Comparison of ENCODE assay signal across 9 cellular contexts in genomic region chr7:139727151-139727705, GRCh38. TPM values are rescaled to one million over a fixed set of nuclear protein-coding genes. Genes with fewer than 3 reads are reported as not detected.
DNase-seq lines count a peak whose midpoint lies in the region; ATAC-seq, FAIRE-seq and TF ChIP-seq lines count a peak whose summit lies in the region.
"Had no signal": no experiment of that assay in that cellular context is flagged by ENCODE, and none has a peak within 500 bp of the region (broad histone marks: within the 10 kb centered on the region; RNA-seq: fewer than 3 reads in every experiment).

No MANE protein-coding gene starts in this region.

- dilution Hi-C loops in endothelial cell of umbilical vein (cut with MboI; ENCODE audit: extremely low pct_ligation_motif_present, low sequenced_read_pairs): no loop called here

- no peak for FAIRE-seq in endothelial cell of umbilical vein (lab: Jason Lieb, UNC)

- TF ChIP-seq POLR2A in endothelial cell of umbilical vein (IDR thresholded peaks at IDR 0.05; ENCODE audit: low read depth, low read length) (no peak), erythroblast (IDR thresholded peaks at IDR 0.05; ENCODE audit: low read length) (no peak)

- DNase-seq in EH (ENCODE audit: low read depth) (peak; percentile 64), NCI-H1930 (lab: John Stamatoyannopoulos, UW) (peak; percentile 21 to 57), endothelial cell of umbilical vein (ENCODE audit: low read depth, low spot score) (no peak), psoas muscle (no peak), hepatic stellate cell (ENCODE audit: low spot score) (no peak), 8988T (no peak), erythroblast (lab: John Stamatoyannopoulos, UW) (no peak)
- DNase-seq: NK-92 treated with Interleukin-12 subunit alpha and Interleukin-12 subunit beta, amount 100 ng/mL, for 24 hours; stimulated activated CD4-positive, alpha-beta T cell treated with anti-CD3 and anti-CD28 coated beads, Interleukin-15, amount 100 ng/mL, for 24 hours had no signal

- peaks cover 85% of the 10 kb centered on the region for H3K79me2 ChIP-seq in endothelial cell of umbilical vein (ENCODE audit: control insufficient read depth, insufficient read depth, low read length)

- POLR2A ChIA-PET in endothelial cell of umbilical vein (lab: Charles Lee): interaction anchor here (0.6 kb wide), 1 partner anchor 63 kb away, joined by 4 read pairs; no protein-coding TSS in a partner anchor

- ATAC-seq in psoas muscle: no peak

- no peaks in the 10 kb centered on the region for H3K36me3 ChIP-seq in endothelial cell of umbilical vein (ENCODE audit: control insufficient read depth in 2 of 2, extremely low read depth in 1 of 2, insufficient read depth in 2 of 2, low read length in 2 of 2)
- H3K36me3 ChIP-seq in psoas muscle (ENCODE audit: insufficient read depth in 1 of 2, low read depth in 1 of 2): no peaks in the 10 kb centered on the region

- H3K27me3 ChIP-seq in endothelial cell of umbilical vein (ENCODE audit: control insufficient read depth in 2 of 2, insufficient read depth in 2 of 2, low read length in 2 of 2): no peaks in the 10 kb centered on the region
- H3K27me3 ChIP-seq in psoas muscle (ENCODE audit: insufficient read depth in 3 of 3, low read length in 2 of 3): no peaks in the 10 kb centered on the region

- no peak overlapping the region for H3K27ac ChIP-seq in endothelial cell of umbilical vein (ENCODE audit: insufficient read depth, low read depth, low read length)
- H3K27ac ChIP-seq in psoas muscle: peak overlapping the region; percentile 19

- intact Hi-C loops in endothelial cell of umbilical vein (cut with micrococcal nuclease): no loop called here
- intact Hi-C loops in psoas muscle (cut with DNase I): no loop called here

- H3K9me3 ChIP-seq in endothelial cell of umbilical vein (replicated peaks; ENCODE audit: control insufficient read depth, insufficient read depth, low read length) (no peaks in the 10 kb centered on the region), psoas muscle (no peaks in the 10 kb centered on the region)

- no peak overlapping the region for H3K9ac ChIP-seq in endothelial cell of umbilical vein (replicated peaks; ENCODE audit: extremely low read depth, insufficient read depth, low read length)

- no TSS peak for BruUV-seq in endothelial cell of umbilical vein (replicated peaks; lab: Mats Ljungman, UMichigan)

- H2AFZ ChIP-seq in endothelial cell of umbilical vein (ENCODE audit: low read depth, low read length): no peak overlapping the region

- H3K4me3 ChIP-seq in endothelial cell of umbilical vein (replicated peaks in 1 of 3; ENCODE audit: insufficient read depth in 1 of 3, low read depth in 1 of 3, low read length in 3 of 3): no peak overlapping the region
- H3K4me3 ChIP-seq in psoas muscle: no peak overlapping the region

- H3K4me2 ChIP-seq in endothelial cell of umbilical vein (ENCODE audit: insufficient read depth, low read length): peak overlapping the region; percentile 19

- H4K20me1 ChIP-seq in endothelial cell of umbilical vein (replicated peaks; ENCODE audit: control insufficient read depth, extremely low read depth, insufficient read depth, low read length): no peaks in the 10 kb centered on the region

- H3K9me1 ChIP-seq in endothelial cell of umbilical vein (replicated peaks; ENCODE audit: control insufficient read depth, extremely low read depth, insufficient read depth, low read length): no peaks in the 10 kb centered on the region

- WGBS in psoas muscle, 3 donors: 51 to 55% (median 53%) methylated on average over 3 of the region's 3 CpGs

- peaks cover 39% of the 10 kb centered on the region for H3K4me1 ChIP-seq in endothelial cell of umbilical vein (ENCODE audit: control insufficient read depth, extremely low read depth, insufficient read depth, low read length)
- peaks cover 63% of the 10 kb centered on the region for H3K4me1 ChIP-seq in psoas muscle

- CTCF ChIA-PET in endothelial cell of umbilical vein (lab: Charles Lee): interaction anchor here (0.6 to 1.8 kb wide), 4 partner anchors 80 to 716 kb away, joined by 3 to 5 read pairs (median 3); no protein-coding TSS in a partner anchor

- TF ChIP-seq CTCF in endothelial cell of umbilical vein (IDR thresholded peaks at IDR 0.05; ENCODE audit: extremely low read depth in 1 of 2, insufficient read depth in 1 of 2, low read depth in 1 of 2, low read length in 2 of 2) (no peak), psoas muscle (IDR thresholded peaks at IDR 0.05) (no peak)

TF ChIP-seq in endothelial cell of umbilical vein, 7 proteins besides CTCF, POLR2A, EP300 and RAD21:
- TF ChIP-seq JUN (IDR thresholded peaks at IDR 0.05; ENCODE audit: borderline replicate concordance, insufficient read depth, insufficient read length, low read depth) (no peak), MAX (IDR thresholded peaks at IDR 0.05; ENCODE audit: insufficient read depth, insufficient read length) (no peak), POLR2AphosphoS5 (IDR thresholded peaks at IDR 0.05; ENCODE audit: insufficient read depth, low read depth, low read length) (no peak), GATA2 (IDR thresholded peaks at IDR 0.05; ENCODE audit: insufficient read depth, insufficient read length, low read depth, low read length) (no peak), MYC (IDR thresholded peaks at IDR 0.05; ENCODE audit: low read depth, low read length) (no peak), FOS (IDR thresholded peaks at IDR 0.05; ENCODE audit: borderline replicate concordance, insufficient read depth, low read length) (no peak)

RNA-seq across cellular contexts. Expression of gene HIPK2, which starts 50.6 kb away (rescaled TPM):
- total RNA-seq in endothelial cell of umbilical vein (40.3 and 43.8 TPM in 2 replicates), psoas muscle (100 to 1,000 TPM in 2 of 4 donors, 10 to 100 TPM in 2; 74.7 to 166 (median 99.6) TPM)
- polyA plus RNA-seq in endothelial cell of umbilical vein (8.9 and 9.0 TPM in 2 replicates), psoas muscle (10 to 100 TPM; 18.1 to 78.5 (median 26.0) TPM)
- 12.7 and 15.0 TPM in 2 replicates for polyA plus RNA-seq in endothelial cell of umbilical vein (2011; cell fraction: cytosol; rRNA removed)
- polyA plus RNA-seq in endothelial cell of umbilical vein (2011; cell fraction: nucleus; rRNA removed): 23.5 and 25.3 TPM in 2 replicates
- polyA plus RNA-seq in endothelial cell of umbilical vein (2012): 9.0 and 12.6 TPM in 2 replicates
- 28.5 and 31.7 TPM in 2 replicates for polyA minus RNA-seq in endothelial cell of umbilical vein
- polyA minus RNA-seq in endothelial cell of umbilical vein (2011; cell fraction: cytosol; rRNA and poly(A)+ RNA removed): 4.3 TPM
- polyA minus RNA-seq in endothelial cell of umbilical vein (2011; cell fraction: nucleus; rRNA and poly(A)+ RNA removed): 32.3 and 33.9 TPM in 2 replicates

Comparison
In these comparisons a context has a peak if more than half of its experiments do, and no peak if none do; other contexts are left out.
1. DNase-seq: peak in EH (single experiment) and NCI-H1930 (2 of 2); none in endothelial cell of umbilical vein (single experiment), psoas muscle (0 of 2), hepatic stellate cell (single experiment), 8988T (single experiment) and erythroblast (0 of 2).